Comparison of ENCODE assay signal across 12 cellular contexts in the genomic region with DNA sequence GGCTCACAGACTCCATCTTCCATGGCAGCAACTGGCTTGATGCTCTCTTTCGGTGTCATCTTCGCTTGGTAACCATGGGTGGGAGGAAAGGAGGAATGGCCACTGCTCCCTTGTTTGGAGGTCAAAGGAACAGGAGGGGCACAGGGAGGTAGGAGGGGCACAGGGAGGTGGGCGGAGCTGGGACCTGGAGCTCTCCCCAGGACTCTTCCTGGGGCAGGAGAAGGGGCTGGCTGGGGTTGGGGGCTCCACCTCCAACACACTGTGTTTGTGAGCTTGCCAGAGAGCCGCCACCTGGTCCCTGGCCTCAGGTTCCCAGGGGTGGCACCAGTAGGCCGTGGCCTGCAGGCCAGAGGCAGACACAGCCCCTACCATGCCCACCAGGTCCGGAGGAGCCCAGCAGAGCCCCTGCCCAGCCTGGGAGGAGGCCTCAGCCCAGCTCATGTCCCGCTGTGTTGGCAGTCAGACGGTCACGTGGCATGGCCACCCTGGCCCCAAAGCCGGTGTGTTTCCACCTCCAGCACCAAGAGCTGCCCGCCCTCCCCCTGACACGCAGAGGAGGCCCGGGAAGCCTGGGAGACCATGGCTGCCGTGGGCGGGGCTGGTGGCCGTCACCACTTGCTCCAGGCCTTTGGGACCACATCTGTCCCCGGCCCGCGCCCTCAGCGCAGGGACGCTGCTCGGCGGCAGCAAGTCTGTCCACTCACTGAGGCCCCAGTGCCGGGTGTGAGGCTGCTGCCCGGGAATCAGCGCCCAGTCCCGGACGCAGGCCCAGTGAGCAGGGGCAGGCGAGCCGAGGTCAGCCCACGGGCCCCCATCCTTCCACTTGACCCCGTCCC.
DNase-seq lines count a peak whose midpoint lies in the region; ATAC-seq and TF ChIP-seq lines count a peak whose summit lies in the region.
"Had no signal": no experiment of that assay in that cellular context is flagged by ENCODE, and none has a peak within 500 bp of the region (broad histone marks: within the 10 kb centered on the region; RNA-seq: fewer than 3 reads in every experiment).

No MANE protein-coding gene starts in this region.

- peaks cover 0 to 8% of the 10 kb centered on the region in 2 donors for H3K4me1 Mint-ChIP-seq in effector memory CD8-positive, alpha-beta T cell (ENCODE audit: low read depth in 2 of 2)
- peaks cover 41% of the 10 kb centered on the region for H3K4me1 Mint-ChIP-seq in nephron progenitor cell

- no peak for TF ChIP-seq POLR2A in adrenal gland (IDR thresholded peaks at IDR 0.05)

- H3K27me3 ChIP-seq in A673 (replicated peaks; ENCODE audit: insufficient read depth, low read depth, low read length, poor library complexity): no peaks in the 10 kb centered on the region
- H3K27me3 ChIP-seq in adrenal gland: peaks cover 3% of the 10 kb centered on the region

- WGBS in adrenal gland, 4 donors: 88 to 94% (median 91%) methylated on average over 28 to 32 of the region's 32 CpGs

- H3K27me3 Mint-ChIP-seq in effector memory CD8-positive, alpha-beta T cell: no peaks in the 10 kb centered on the region
- H3K27me3 Mint-ChIP-seq in nephron progenitor cell (ENCODE audit: low read depth, poor library complexity): peaks cover 6% of the 10 kb centered on the region
- H3K27me3 Mint-ChIP-seq: activated CD4-positive, alpha-beta memory T cell treated with anti-CD3 and anti-CD28 coated beads for 36 hours had no signal

- H3K36me3 ChIP-seq in A673 (ENCODE audit: insufficient read depth, low read length, poor library complexity, severe bottlenecking) (no peaks in the 10 kb centered on the region), HEK293 (ENCODE audit: control insufficient read depth in 2 of 2, insufficient read depth in 1 of 2, low read length in 2 of 2) (no peaks in the 10 kb centered on the region), adrenal gland (replicated peaks in 1 of 2) (no peaks in the 10 kb centered on the region)

- DNase-seq in A673 (ENCODE audit: low spot score) (no peak), nephron progenitor cell (peak; percentile 38), adrenal gland (no peak), medulla oblongata (ENCODE audit: extremely low spot score) (no peak)
- DNase-seq in effector memory CD8-positive, alpha-beta T cell: no peak
- DNase-seq: activated CD4-positive, alpha-beta memory T cell treated with anti-CD3 and anti-CD28 coated beads for 36 hours; activated naive CD4-positive, alpha-beta T cell treated with anti-CD3 and anti-CD28 coated beads, Interleukin-2, amount 10 ng/mL, durations not matched to agents 7 days and 5 days; left cardiac atrium; stimulated activated CD4-positive, alpha-beta T cell treated with anti-CD3 and anti-CD28 coated beads, Interleukin-2, amount 100 ng/mL, for 24 hours had no signal

- H3K9me3 ChIP-seq in A673 (ENCODE audit: low read depth, low read length, poor library complexity, severe bottlenecking): no peaks in the 10 kb centered on the region
- no peaks in the 10 kb centered on the region for H3K9me3 ChIP-seq in HEK293 (ENCODE audit: control insufficient read depth, insufficient read depth, low read depth, low read length)
- no peaks in the 10 kb centered on the region for H3K9me3 ChIP-seq in adrenal gland (replicated peaks in 1 of 3)

- intact Hi-C loops in A673 (cut with micrococcal nuclease; ENCODE audit: unreplicated experiment) (loop anchor here (10.0 kb wide), 1 partner anchor 123 kb away; the partner anchor contains the start of gene FAAP20), adrenal gland (cut with DNase I) (loop anchor here (5.0 kb wide), 3 partner anchors 85 to 120 kb away; no protein-coding TSS in a partner anchor)

- H3K9me3 Mint-ChIP-seq in effector memory CD8-positive, alpha-beta T cell: no peaks in the 10 kb centered on the region
- no peaks in the 10 kb centered on the region for H3K9me3 Mint-ChIP-seq in nephron progenitor cell
- H3K9me3 Mint-ChIP-seq: activated CD4-positive, alpha-beta memory T cell treated with anti-CD3 and anti-CD28 coated beads for 36 hours; activated naive CD4-positive, alpha-beta T cell treated with anti-CD3 and anti-CD28 coated beads, Interleukin-2, amount 10 ng/mL, durations not matched to agents 7 days and 5 days had no signal

- peaks cover 15% of the 10 kb centered on the region for H3K36me3 Mint-ChIP-seq in effector memory CD8-positive, alpha-beta T cell (ENCODE audit: insufficient read depth)
- no peaks in the 10 kb centered on the region for H3K36me3 Mint-ChIP-seq in nephron progenitor cell (ENCODE audit: low read depth)
- H3K36me3 Mint-ChIP-seq: activated CD4-positive, alpha-beta memory T cell treated with anti-CD3 and anti-CD28 coated beads for 36 hours; activated naive CD4-positive, alpha-beta T cell treated with anti-CD3 and anti-CD28 coated beads, Interleukin-2, amount 10 ng/mL, durations not matched to agents 7 days and 5 days had no signal

- CTCF ChIA-PET in A673 (lab: Charles Lee): no interaction called here
- CTCF ChIA-PET in HEK293 (lab: Yijun Ruan, JAX): interaction anchor here (3.1 kb wide), 1 partner anchor 64 kb away, joined by 12 read pairs; no protein-coding TSS in a partner anchor

- H3K27ac ChIP-seq in A673 (ENCODE audit: low read depth, low read length, poor library complexity, severe bottlenecking) (peak overlapping the region; percentile 96), HEK293 (ENCODE audit: extremely low read depth, low read depth, low read length) (no peak overlapping the region), adrenal gland (peak overlapping the region in 1 of 5 donors; percentile 90)

- BruUV-seq in A673 (replicated peaks; lab: Mats Ljungman, UMichigan): no TSS peak

- POLR2A ChIA-PET in A673 (lab: Charles Lee; ENCODE audit: low non-redundant PET) (no interaction called here), HEK293 (lab: Yijun Ruan, JAX) (interaction anchor here (1.4 kb wide), 1 partner anchor 90 kb away, joined by 3 read pairs; no protein-coding TSS in a partner anchor)

- ATAC-seq in effector memory CD8-positive, alpha-beta T cell (replicated peaks): no peak
- ATAC-seq in GM19463 (IDR thresholded peaks at IDR 0.05; ENCODE audit: unreplicated experiment): no peak
- no peak for ATAC-seq in GM21447 (IDR thresholded peaks at IDR 0.05; ENCODE audit: unreplicated experiment)
- ATAC-seq: left cardiac atrium had no signal

- peak overlapping the region in 1 of 2 donors; percentile 41 for H3K4me3 Mint-ChIP-seq in effector memory CD8-positive, alpha-beta T cell
- peak overlapping the region; percentile 54 for H3K4me3 Mint-ChIP-seq in nephron progenitor cell
- H3K4me3 Mint-ChIP-seq: activated CD4-positive, alpha-beta memory T cell treated with anti-CD3 and anti-CD28 coated beads for 36 hours; activated naive CD4-positive, alpha-beta T cell treated with anti-CD3 and anti-CD28 coated beads, Interleukin-2, amount 10 ng/mL, durations not matched to agents 7 days and 5 days had no signal

- peaks cover 59% of the 10 kb centered on the region for H3K4me1 ChIP-seq in A673 (ENCODE audit: insufficient read depth, low read length, poor library complexity, severe bottlenecking)
- H3K4me1 ChIP-seq in HEK293 (ENCODE audit: control insufficient read depth, insufficient read depth, low read length): peaks cover 3% of the 10 kb centered on the region
- H3K4me1 ChIP-seq in adrenal gland (replicated peaks in 1 of 2): peaks cover 6 to 37% of the 10 kb centered on the region in 2 donors

- TF ChIP-seq CTCF in A673 (conservative IDR thresholded peaks at IDR 0.05; ENCODE audit: low read depth, low read length): no peak
- no peak for TF ChIP-seq CTCF in HEK293 (tag by site-specific recombination; IDR thresholded peaks at IDR 0.05)
- TF ChIP-seq CTCF in nephron progenitor cell (IDR thresholded peaks at IDR 0.05): no peak
- no peak for TF ChIP-seq CTCF in adrenal gland (IDR thresholded peaks at IDR 0.05)

- peak overlapping the region; percentile 42 to 91 for H3K27ac Mint-ChIP-seq in effector memory CD8-positive, alpha-beta T cell
- no peak overlapping the region for H3K27ac Mint-ChIP-seq in nephron progenitor cell
- H3K27ac Mint-ChIP-seq: activated CD4-positive, alpha-beta memory T cell treated with anti-CD3 and anti-CD28 coated beads for 36 hours; activated naive CD4-positive, alpha-beta T cell treated with anti-CD3 and anti-CD28 coated beads, Interleukin-2, amount 10 ng/mL, durations not matched to agents 7 days and 5 days had no signal

- H3K4me3 ChIP-seq in A673 (ENCODE audit: low read depth, low read length, poor library complexity, severe bottlenecking) (no peak overlapping the region), HEK293 (ENCODE audit: low read depth, low read length) (no peak overlapping the region), adrenal gland (no peak overlapping the region)

TF ChIP-seq in HEK293, 187 proteins besides CTCF, POLR2A, EP300 and RAD21:
- TF ChIP-seq RBAK (tag by site-specific recombination; IDR thresholded peaks at IDR 0.05) (no peak), ZFHX2 (tag by site-specific recombination; conservative IDR thresholded peaks at IDR 0.05) (peak; percentile 30)
